Comparison of ENCODE assay signal across 10 cellular contexts in the genomic region with DNA sequence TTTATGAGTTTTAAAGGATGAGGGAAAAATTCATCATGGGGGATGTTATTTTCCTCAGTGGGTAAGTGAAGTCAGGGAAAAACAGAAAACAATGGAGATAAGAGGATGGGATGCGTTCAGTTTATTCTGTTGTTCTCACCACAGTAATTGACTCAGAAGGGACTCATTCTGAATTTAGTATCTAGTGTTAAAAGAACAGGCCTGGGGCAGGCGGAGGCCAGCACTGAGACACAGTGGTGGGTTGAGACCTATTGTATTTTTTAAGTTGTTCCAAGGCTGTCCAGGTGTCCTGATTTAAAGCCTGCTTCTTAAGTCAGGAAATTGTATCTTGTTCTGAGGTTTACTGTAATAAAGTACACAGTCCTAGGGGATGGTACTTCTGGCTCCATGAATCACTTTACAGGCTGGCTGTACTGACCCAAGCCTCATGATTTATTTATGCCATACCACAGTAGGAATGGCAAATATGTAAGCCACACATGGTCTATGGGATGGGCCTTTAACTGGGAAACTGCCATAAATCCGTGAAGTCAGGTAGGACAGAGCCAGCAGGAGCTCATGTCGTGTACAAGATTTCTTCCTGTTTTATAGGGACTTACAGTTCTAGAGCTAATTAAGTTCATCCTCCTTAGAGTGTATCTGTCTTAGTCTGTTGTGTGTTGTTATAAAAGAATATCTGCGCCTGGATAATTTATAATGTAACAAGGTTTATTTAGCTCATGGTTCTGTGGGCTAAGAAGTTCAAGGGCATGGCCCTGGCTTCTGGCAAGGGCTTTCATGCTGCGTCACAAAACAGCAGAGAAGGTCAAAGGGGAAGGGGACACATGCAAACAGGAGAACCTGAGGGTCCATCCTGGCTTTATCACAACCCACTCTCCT.
DNase-seq lines count a peak whose midpoint lies in the region; ATAC-seq and TF ChIP-seq lines count a peak whose summit lies in the region.
"Had no signal": no experiment of that assay in that cellular context is flagged by ENCODE, and none has a peak within 500 bp of the region (broad histone marks: within the 10 kb centered on the region; RNA-seq: fewer than 3 reads in every experiment).

No MANE protein-coding gene starts in this region.

- DNase-seq in Caki2 (ENCODE audit: low read depth) (peak; percentile 71), Panc1 (ENCODE audit: low read depth, low spot score) (no peak), fibroblast of peridontal ligament (ENCODE audit: extremely low read depth) (peak; percentile 83), non-pigmented ciliary epithelial cell (ENCODE audit: low read depth) (peak; percentile 76), COLO668 (lab: John Stamatoyannopoulos, UW; ENCODE audit: unreplicated experiment) (no peak), hippocampal formation (lab: John Stamatoyannopoulos, UW) (no peak), NCI-H69 (lab: John Stamatoyannopoulos, UW) (no peak)
- no peak for DNase-seq in activated naive CD4-positive, alpha-beta T cell treated with Interleukin-2 at 50 U/mL for 16 hours
- DNase-seq: DND-41; effector memory CD4-positive, alpha-beta T cell had no signal

- intact Hi-C loops in Panc1 (cut with micrococcal nuclease; ENCODE audit: unreplicated experiment): no loop called here

- H3K4me1 ChIP-seq in Panc1 (ENCODE audit: control insufficient read depth, insufficient read depth, low read length): peaks cover 3% of the 10 kb centered on the region; the same call in 1 of the 2 replicates

- no peaks in the 10 kb centered on the region for H3K36me3 ChIP-seq in Panc1 (ENCODE audit: control insufficient read depth, insufficient read depth, low read length)

- no peak for TF ChIP-seq CTCF in Panc1 (IDR thresholded peaks at IDR 0.05)

- POLR2A ChIA-PET in Panc1 (lab: Charles Lee): interaction anchor here (0.6 kb wide), 1 partner anchor 118 kb away, joined by 4 read pairs; no protein-coding TSS in a partner anchor

- CTCF ChIA-PET in Panc1 (lab: Charles Lee): no interaction called here

- H3K4me3 ChIP-seq in Panc1 (ENCODE audit: low read depth in 2 of 2, low read length in 2 of 2): no peak overlapping the region

- H3K27me3 ChIP-seq in Panc1 (ENCODE audit: control insufficient read depth, insufficient read depth, low read length): no peaks in the 10 kb centered on the region

- no TSS peak for BruUV-seq in Panc1 (replicated peaks; lab: Mats Ljungman, UMichigan)

- no peaks in the 10 kb centered on the region for H3K9me3 ChIP-seq in Panc1 (ENCODE audit: control insufficient read depth, insufficient read depth, low read depth, low read length)

- peak; percentile 66 for ATAC-seq in Panc1

- in situ Hi-C loops in Caki2 (cut with HindIII; ENCODE audit: low pct_unique_long_range_greater_than_20kb, low sequenced_read_pairs) (no loop called here), Panc1 (cut with HindIII; ENCODE audit: low pct_unique_long_range_greater_than_20kb, low sequenced_read_pairs) (no loop called here)

- peak overlapping the region; percentile 45; the same call in 1 of the 2 replicates for H3K27ac ChIP-seq in Panc1 (ENCODE audit: low read length)

Comparison
In these comparisons a context has a peak if more than half of its experiments do, and no peak if none do; other contexts are left out.
1. DNase-seq: peak in Caki2 (single experiment), fibroblast of peridontal ligament (single experiment) and non-pigmented ciliary epithelial cell (single experiment); none in Panc1 (single experiment), COLO668 (single experiment), hippocampal formation (0 of 2), activated naive CD4-positive, alpha-beta T cell treated with Interleukin-2 at 50 U/mL for 16 hours (single experiment) and NCI-H69 (single experiment).